In the genomic region with DNA sequence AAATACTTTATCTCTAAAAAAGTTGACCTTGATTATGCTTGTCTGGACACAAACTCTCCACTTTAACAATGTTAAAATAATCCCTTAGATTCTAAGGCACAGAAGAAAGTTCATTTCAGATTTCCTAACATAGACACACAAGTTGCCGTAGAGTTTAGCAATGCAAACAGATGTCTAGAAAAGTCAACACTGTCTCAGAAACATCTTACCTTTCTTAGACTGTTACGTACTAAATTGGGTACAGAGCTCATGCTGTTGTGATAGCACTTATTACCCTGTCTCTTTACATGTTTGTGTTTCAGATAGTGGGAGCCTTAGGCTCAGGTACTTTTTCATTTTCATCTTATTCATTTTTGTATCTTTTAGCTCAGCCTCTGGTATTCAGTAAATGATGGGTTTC, we compare ENCODE assay signal across 31 cellular contexts.
"Had no signal": no experiment of that assay in that cellular context is flagged by ENCODE, and none has a peak within 500 bp of the region (broad histone marks: within the 10 kb centered on the region; RNA-seq: fewer than 3 reads in every experiment).

No MANE protein-coding gene starts in this region.

- FAIRE-seq: astrocyte, bronchial epithelial cell had no signal

- DNase-seq: activated B cell treated with CpG ODN at 0.5 μM for 24 hours; activated CD4-positive, alpha-beta T cell treated with anti-CD3 and anti-CD28 coated beads for 48 hours; activated CD4-positive, alpha-beta T cell treated with anti-CD3 and anti-CD28 coated beads, Interleukin-2, amount 50 U/mL, for 1 hour; activated CD4-positive, alpha-beta T cell treated with anti-CD3 and anti-CD28 coated beads, Interleukin-2, amount 50 U/mL, for 48 hours; activated CD8-positive, alpha-beta memory T cell treated with anti-CD3 and anti-CD28 coated beads for 24 hours; activated CD8-positive, alpha-beta T cell treated with anti-CD3 and anti-CD28 coated beads for 36 hours; activated effector memory CD4-positive, alpha-beta T cell treated with Interleukin-2 at 50 U/mL for 16 hours; activated gamma-delta T cell treated with Interleukin-2 at 50 U/mL for 16 hours; activated naive CD4-positive, alpha-beta T cell treated with anti-CD3 and anti-CD28 coated beads, Interleukin-2, amount 50 U/mL, for 16 hours; activated naive CD4-positive, alpha-beta T cell treated with Interleukin-2 at 50 U/mL for 16 hours; activated T-cell treated with anti-CD3 and anti-CD28 coated beads, Interleukin-2, amount 50 U/mL, for 4 hours; amniotic stem cell; anterior cingulate cortex; brain microvascular endothelial cell; dorsolateral prefrontal cortex; effector memory CD4-positive, alpha-beta T cell; endodermal cell; erythroblast; foreskin keratinocyte; gastrocnemius medialis; glutamatergic neuron; T-helper 1 cell; T-helper 17 cell; T1000; WERI-Rb-1 had no signal

- H3K9me3 ChIP-seq: esophagus muscularis mucosa, gastrocnemius medialis had no signal

- H3K4me1 ChIP-seq: esophagus muscularis mucosa, foreskin keratinocyte, gastrocnemius medialis had no signal

- H3K27ac ChIP-seq: brain microvascular endothelial cell, coronary artery, dorsolateral prefrontal cortex, esophagus muscularis mucosa, foreskin keratinocyte, gastrocnemius medialis, WERI-Rb-1 had no signal

- H3K27me3 ChIP-seq: brain microvascular endothelial cell, dorsolateral prefrontal cortex, esophagus muscularis mucosa, foreskin keratinocyte, gastrocnemius medialis had no signal

- H3K36me3 ChIP-seq: brain microvascular endothelial cell, gastrocnemius medialis, WERI-Rb-1 had no signal

- ATAC-seq: activated CD4-positive, CD25-positive, alpha-beta regulatory T cell treated with anti-CD3 and anti-CD28 coated beads, Interleukin-2, amount 50 U/mL, for 24 hours; activated CD8-positive, alpha-beta T cell treated with anti-CD3 and anti-CD28 coated beads for 36 hours; activated T-cell treated with anti-CD3 and anti-CD28 coated beads, Interleukin-2, amount 50 U/mL, for 4 hours; activated T-helper 17 cell treated with anti-CD3 and anti-CD28 coated beads, Interleukin-2, amount 50 U/mL, for 72 hours; foreskin keratinocyte; gastrocnemius medialis; T-helper 17 cell had no signal

- H3K4me3 ChIP-seq: coronary artery, dorsolateral prefrontal cortex, esophagus muscularis mucosa, gastrocnemius medialis had no signal
